ENCODE assay signal across 9 cellular contexts in genomic region chr4:78691971-78692814, GRCh38.
A peak's percentile ranks its signal among the peaks of the same experiment; 100 is the strongest.
DNase-seq lines count a peak whose midpoint lies in the region; ATAC-seq and TF ChIP-seq lines count a peak whose summit lies in the region.
"Had no signal": no experiment of that assay in that cellular context is flagged by ENCODE, and none has a peak within 500 bp of the region (broad histone marks: within the 10 kb centered on the region; RNA-seq: fewer than 3 reads in every experiment).

No MANE protein-coding gene starts in this region.

- no peak overlapping the region for H3K4me3 Mint-ChIP-seq in CD8-positive, alpha-beta memory T cell

- no peaks in the 10 kb centered on the region for H3K36me3 ChIP-seq in CD8-positive, alpha-beta memory T cell (ENCODE audit: insufficient read depth, low read length)
- H3K36me3 ChIP-seq in heart left ventricle (no peaks in the 10 kb centered on the region), Peyer's patch (no peaks in the 10 kb centered on the region)

- CTCF ChIA-PET in CD8-positive, alpha-beta memory T cell (lab: Charles Lee), result no interaction called here

- H3K9me3 ChIP-seq in CD8-positive, alpha-beta memory T cell (ENCODE audit: low read length), result no peaks in the 10 kb centered on the region
- H3K9me3 ChIP-seq in heart left ventricle (no peaks in the 10 kb centered on the region), Peyer's patch (no peaks in the 10 kb centered on the region)

- TF ChIP-seq CTCF in NB4 (IDR thresholded peaks at IDR 0.05; ENCODE audit: low read depth, low read length), result no peak
- TF ChIP-seq CTCF in heart left ventricle (IDR thresholded peaks at IDR 0.05), result no peak
- TF ChIP-seq CTCF in Peyer's patch (IDR thresholded peaks at IDR 0.05), result no peak

- H3K27ac Mint-ChIP-seq in CD8-positive, alpha-beta memory T cell, result no peak overlapping the region

- DNase-seq in CD8-positive, alpha-beta memory T cell, result no peak
- DNase-seq in NB4 (ENCODE audit: low read depth) (peak; percentile 66), heart left ventricle (peak in 3 of 5 donors; percentile 29 to 46 (median 35)), NCI-H2171 treated with DMSO at 0.1 percent for 48 hours (lab: John Stamatoyannopoulos, UW) (no peak), amniotic stem cell (lab: John Stamatoyannopoulos, UW) (no peak), Peyer's patch (no peak)
- no peak for DNase-seq in stimulated activated CD4-positive, alpha-beta T cell treated with anti-CD3 and anti-CD28 coated beads, Interleukin-1b, Interleukin-23, amount 100 ng/mL, for 48 hours

- H3K27ac ChIP-seq in CD8-positive, alpha-beta memory T cell (ENCODE audit: low read depth, low read length), result peak overlapping the region; percentile 49
- peak overlapping the region in 7 of 12 donors; percentile 9 to 67 (median 27) for H3K27ac ChIP-seq in heart left ventricle
- no peak overlapping the region for H3K27ac ChIP-seq in Peyer's patch
- H3K27ac ChIP-seq: KMS-11 had no signal

- H3K9me3 Mint-ChIP-seq in CD8-positive, alpha-beta memory T cell, result no peaks in the 10 kb centered on the region

- ATAC-seq in GM21423 (IDR thresholded peaks at IDR 0.05; ENCODE audit: unreplicated experiment), result peak; percentile 61
- peak; percentile 85 to 95 (median 88) for ATAC-seq in heart left ventricle

- WGBS in heart left ventricle, 4 donors, result 14 to 36% (median 23%) methylated on average over 4 of the region's 4 CpGs

- no peaks in the 10 kb centered on the region for H3K4me1 ChIP-seq in CD8-positive, alpha-beta memory T cell (ENCODE audit: insufficient read depth, low read length)
- H3K4me1 ChIP-seq in heart left ventricle (peaks cover 0 to 26% (median 17%) of the 10 kb centered on the region in 12 donors), Peyer's patch (no peaks in the 10 kb centered on the region)

- intact Hi-C loops in heart left ventricle (cut with DNase I), result loop anchor here in 2 of 10 donors (5.0 to 10.0 kb wide), 2 partner anchors 73 to 85 kb away; partner anchors contain the start of gene BMP2K (in 1 of the 2)

- TF ChIP-seq POLR2A in NB4 (IDR thresholded peaks at IDR 0.05; ENCODE audit: extremely low read depth, insufficient read length) (no peak), heart left ventricle (IDR thresholded peaks at IDR 0.05) (no peak), Peyer's patch (IDR thresholded peaks at IDR 0.05) (no peak)

- H3K4me1 Mint-ChIP-seq in CD8-positive, alpha-beta memory T cell, result no peaks in the 10 kb centered on the region

- peaks cover 0 to 2% of the 10 kb centered on the region in 2 donors for H3K27me3 Mint-ChIP-seq in CD8-positive, alpha-beta memory T cell

- POLR2A ChIA-PET in CD8-positive, alpha-beta memory T cell (lab: Charles Lee), result no interaction called here

- H3K36me3 Mint-ChIP-seq in CD8-positive, alpha-beta memory T cell, result no peaks in the 10 kb centered on the region

- H3K4me3 ChIP-seq in CD8-positive, alpha-beta memory T cell (ENCODE audit: low read length), result no peak overlapping the region
- H3K4me3 ChIP-seq in NB4 (ENCODE audit: low read depth, low read length), result no peak overlapping the region
- H3K4me3 ChIP-seq in heart left ventricle, result no peak overlapping the region
- no peak overlapping the region for H3K4me3 ChIP-seq in Peyer's patch

- no peaks in the 10 kb centered on the region for H3K27me3 ChIP-seq in CD8-positive, alpha-beta memory T cell (ENCODE audit: insufficient read depth, low read length, poor library complexity, severe bottlenecking)
- H3K27me3 ChIP-seq in heart left ventricle (no peaks in the 10 kb centered on the region), Peyer's patch (no peaks in the 10 kb centered on the region)

Comparison
In these comparisons a context has a peak if more than half of its experiments do, and no peak if none do; other contexts are left out.
1. DNase-seq: peak in NB4 (single experiment) and heart left ventricle (3 of 5); none in CD8-positive, alpha-beta memory T cell (0 of 5), NCI-H2171 treated with DMSO at 0.1 percent for 48 hours (single experiment), stimulated activated CD4-positive, alpha-beta T cell treated with anti-CD3 and anti-CD28 coated beads, Interleukin-1b, Interleukin-23, amount 100 ng/mL, for 48 hours (single experiment), amniotic stem cell (single experiment) and Peyer's patch (0 of 3).
2. H3K27ac ChIP-seq: peak in CD8-positive, alpha-beta memory T cell (single experiment) and heart left ventricle (7 of 12); none in Peyer's patch (0 of 4).